14 cellular contexts compared by ENCODE assay signal in genomic region chr9:112338561-112338960, GRCh38. TPM values are rescaled to one million over a fixed set of nuclear protein-coding genes. Genes with fewer than 3 reads are reported as not detected.
A peak's percentile ranks its signal among the peaks of the same experiment; 100 is the strongest.
DNase-seq lines count a peak whose midpoint lies in the region; ATAC-seq, FAIRE-seq and TF ChIP-seq lines count a peak whose summit lies in the region.
"Had no signal": no experiment of that assay in that cellular context is flagged by ENCODE, and none has a peak within 500 bp of the region (broad histone marks: within the 10 kb centered on the region; RNA-seq: fewer than 3 reads in every experiment).

No MANE protein-coding gene starts in this region.

- H3K9me2 ChIP-seq in hepatocyte (replicated peaks; ENCODE audit: insufficient read depth): no peaks in the 10 kb centered on the region

- DNase-seq in MCF 10A (ENCODE audit: unreplicated experiment) (peak; percentile 64), breast epithelium (ENCODE audit: low spot score in 2 of 2) (no peak), hepatocyte (ENCODE audit: low spot score) (peak; percentile 41), globus pallidus (ENCODE audit: low spot score) (no peak), GM12891 (ENCODE audit: insufficient read length, low spot score) (no peak), kidney (no peak), NCI-H128 (lab: John Stamatoyannopoulos, UW; ENCODE audit: unreplicated experiment) (no peak)
- DNase-seq: hippocampal formation, NCI-H2081 treated with DMSO at 0.1 percent for 48 hours had no signal

- no peak for TF ChIP-seq POLR2A in breast epithelium (IDR thresholded peaks at IDR 0.05)
- no peak for TF ChIP-seq POLR2A in GM12891 (IDR thresholded peaks at IDR 0.05; ENCODE audit: low read depth, low read length)

- H3K27me3 ChIP-seq in breast epithelium (no peaks in the 10 kb centered on the region), hepatocyte (no peaks in the 10 kb centered on the region)
- H3K27me3 ChIP-seq: dorsolateral prefrontal cortex had no signal

- H3K36me3 ChIP-seq in breast epithelium (no peaks in the 10 kb centered on the region), hepatocyte (replicated peaks; ENCODE audit: insufficient read depth, low read depth) (no peaks in the 10 kb centered on the region), kidney (ENCODE audit: control insufficient read depth in 1 of 2, insufficient read depth in 2 of 2, low read length in 2 of 2) (no peaks in the 10 kb centered on the region)

- ATAC-seq in activated T-helper 17 cell treated with anti-CD3 and anti-CD28 coated beads, Interleukin-2, amount 50 U/mL, for 72 hours (replicated peaks): peak; percentile 34

- H3K4me1 ChIP-seq in breast epithelium: no peaks in the 10 kb centered on the region
- H3K4me1 ChIP-seq in hepatocyte (ENCODE audit: insufficient read depth): peaks cover 13% of the 10 kb centered on the region
- H3K4me1 ChIP-seq in kidney (ENCODE audit: control insufficient read depth in 1 of 2, insufficient read depth in 1 of 2, low read depth in 1 of 2, low read length in 2 of 2): peaks cover 0 to 18% of the 10 kb centered on the region in 2 donors

- no peak overlapping the region for H3K4me3 ChIP-seq in breast epithelium
- no peak overlapping the region for H3K4me3 ChIP-seq in hepatocyte
- no peak overlapping the region for H3K4me3 ChIP-seq in kidney (ENCODE audit: low read length in 2 of 2)
- H3K4me3 ChIP-seq: dorsolateral prefrontal cortex had no signal

- no peaks in the 10 kb centered on the region for H3K27me3 Mint-ChIP-seq in MCF 10A (ENCODE audit: insufficient read depth, unreplicated experiment)
- H3K27me3 Mint-ChIP-seq in activated T-helper 17 cell treated with anti-CD3 and anti-CD28 coated beads, Interleukin-2, amount 50 U/mL, for 72 hours: no peaks in the 10 kb centered on the region
- H3K27me3 Mint-ChIP-seq: activated naive CD8-positive, alpha-beta T cell; B cell; memory B cell had no signal

- H3K27ac ChIP-seq in breast epithelium: no peak overlapping the region
- H3K27ac ChIP-seq in hepatocyte: peak overlapping the region; percentile 78
- no peak overlapping the region for H3K27ac ChIP-seq in kidney (ENCODE audit: low read depth in 2 of 2, low read length in 2 of 2)
- H3K27ac ChIP-seq: dorsolateral prefrontal cortex had no signal

- peak overlapping the region; percentile 39 for H3K27ac Mint-ChIP-seq in MCF 10A (ENCODE audit: low read depth, unreplicated experiment)
- no peak overlapping the region for H3K27ac Mint-ChIP-seq in activated T-helper 17 cell treated with anti-CD3 and anti-CD28 coated beads, Interleukin-2, amount 50 U/mL, for 72 hours
- H3K27ac Mint-ChIP-seq: activated naive CD8-positive, alpha-beta T cell; B cell; memory B cell had no signal

- no peak overlapping the region for H3K4me2 ChIP-seq in hepatocyte

- POLR2A ChIA-PET in MCF 10A (lab: Yijun Ruan, JAX): interaction anchor here (0.6 to 0.7 kb wide), 2 partner anchors 23 to 166 kb away, joined by 3 to 4 read pairs; no protein-coding TSS in a partner anchor

- intact Hi-C loops in MCF 10A (cut with micrococcal nuclease) (no loop called here), breast epithelium (cut with DNase I; ENCODE audit: low total_unique reads) (no loop called here), kidney (cut with DNase I) (no loop called here)

- no peak overlapping the region for H2AFZ ChIP-seq in hepatocyte

- H3K4me3 Mint-ChIP-seq in MCF 10A (ENCODE audit: unreplicated experiment): no peak overlapping the region
- no peak overlapping the region for H3K4me3 Mint-ChIP-seq in activated T-helper 17 cell treated with anti-CD3 and anti-CD28 coated beads, Interleukin-2, amount 50 U/mL, for 72 hours
- H3K4me3 Mint-ChIP-seq: activated naive CD8-positive, alpha-beta T cell; B cell; memory B cell had no signal

- CTCF ChIA-PET in MCF 10A (lab: Yijun Ruan, JAX): interaction anchor here (0.6 kb wide), 1 partner anchor 221 kb away, joined by 4 read pairs; no protein-coding TSS in a partner anchor

- no peaks in the 10 kb centered on the region for H3K79me2 ChIP-seq in hepatocyte

- no peaks in the 10 kb centered on the region for H3K9me3 ChIP-seq in breast epithelium
- H3K9me3 ChIP-seq in hepatocyte (ENCODE audit: low read depth): no peaks in the 10 kb centered on the region
- H3K9me3 ChIP-seq in kidney (ENCODE audit: control insufficient read depth in 1 of 2, low read length in 2 of 2): no peaks in the 10 kb centered on the region

- H3K4me1 Mint-ChIP-seq in MCF 10A (ENCODE audit: insufficient read depth, unreplicated experiment): peaks cover 21% of the 10 kb centered on the region
- no peaks in the 10 kb centered on the region for H3K4me1 Mint-ChIP-seq in activated T-helper 17 cell treated with anti-CD3 and anti-CD28 coated beads, Interleukin-2, amount 50 U/mL, for 72 hours

- 47% methylated on average over 3 of the region's 3 CpGs for WGBS in hepatocyte (ENCODE audit: low lambda C conversion rate, missing lambda C conversion rate)

- no peak overlapping the region for H3K9ac ChIP-seq in kidney (ENCODE audit: low read length in 2 of 2)

- no peaks in the 10 kb centered on the region for H3K36me3 Mint-ChIP-seq in MCF 10A (ENCODE audit: insufficient read depth, unreplicated experiment)
- no peaks in the 10 kb centered on the region for H3K36me3 Mint-ChIP-seq in activated T-helper 17 cell treated with anti-CD3 and anti-CD28 coated beads, Interleukin-2, amount 50 U/mL, for 72 hours (ENCODE audit: low read depth)
- H3K36me3 Mint-ChIP-seq: activated naive CD8-positive, alpha-beta T cell; memory B cell had no signal

- no peaks in the 10 kb centered on the region for H3K9me3 Mint-ChIP-seq in MCF 10A (ENCODE audit: unreplicated experiment)
- no peaks in the 10 kb centered on the region for H3K9me3 Mint-ChIP-seq in activated T-helper 17 cell treated with anti-CD3 and anti-CD28 coated beads, Interleukin-2, amount 50 U/mL, for 72 hours
- H3K9me3 Mint-ChIP-seq: memory B cell had no signal

- no peak for FAIRE-seq in GM12891 (lab: Jason Lieb, UNC)
- FAIRE-seq in kidney (lab: Jason Lieb, UNC): no peak

- TF ChIP-seq CTCF in MCF 10A (IDR thresholded peaks at IDR 0.05; ENCODE audit: unreplicated experiment): no peak
- TF ChIP-seq CTCF in breast epithelium (IDR thresholded peaks at IDR 0.05): no peak
- TF ChIP-seq CTCF in hepatocyte (IDR thresholded peaks at IDR 0.05; ENCODE audit: poor library complexity): no peak
- no peak for TF ChIP-seq CTCF in kidney (IDR thresholded peaks at IDR 0.05; ENCODE audit: borderline replicate concordance, extremely low read depth, insufficient read depth)

- BruUV-seq in MCF 10A (replicated peaks; lab: Mats Ljungman, UMichigan): no TSS peak

- no peaks in the 10 kb centered on the region for H4K20me1 ChIP-seq in hepatocyte (ENCODE audit: insufficient read depth, poor library complexity, severe bottlenecking)

TF ChIP-seq in GM12891, 5 proteins besides CTCF, POLR2A, EP300 and RAD21:
- TF ChIP-seq TAF1 (IDR thresholded peaks at IDR 0.05; ENCODE audit: low read depth, low read length) (no peak), POU2F2 (IDR thresholded peaks at IDR 0.05; ENCODE audit: low read depth, low read length) (no peak), POLR2AphosphoS5 (IDR thresholded peaks at IDR 0.05; ENCODE audit: low read depth, low read length) (no peak), PAX5 (IDR thresholded peaks at IDR 0.05; ENCODE audit: insufficient read depth, low read length, severe bottlenecking) (no peak), SPI1 (IDR thresholded peaks at IDR 0.05; ENCODE audit: low read depth, low read length) (no peak)
TF ChIP-seq in GM12891: peak in this region for 0.

RNA-seq across cellular contexts. Expression of gene PTBP3, which starts 5.1 kb away (rescaled TPM):
- total RNA-seq in MCF 10A (2022) (79.2 and 83.4 TPM in 2 replicates), breast epithelium (10 to 100 TPM; 30.6 to 80.2 (median 50.5) TPM), hepatocyte (57.7 and 64.5 TPM in 2 replicates), kidney (86.6 TPM)
- 100 to 1,000 TPM in 1 of 2 donors, 10 to 100 TPM in 1; 83.5 to 117 TPM for total RNA-seq in activated T-helper 17 cell treated with anti-CD3 and anti-CD28 coated beads, Interleukin-2, amount 50 U/mL, for 72 hours
- polyA plus RNA-seq in hepatocyte (13.4 and 13.7 TPM in 2 replicates), kidney (ENCODE audit: insufficient read depth, low read depth, low replicate concordance) (14.0 TPM)
- 20.1 TPM for polyA plus RNA-seq in GM12891 (2012; ENCODE audit: low read depth, missing spikeins)

RNA-seq across cellular contexts. Expression of gene HSDL2, which starts 41.3 kb away (rescaled TPM):
- total RNA-seq in MCF 10A (2022) (20.6 and 26.7 TPM in 2 replicates), breast epithelium (100 to 1,000 TPM in 1 of 3 donors, 10 to 100 TPM in 2; 30.7 to 124 (median 52.8) TPM), hepatocyte (97.3 and 97.6 TPM in 2 replicates), kidney (30.2 TPM)
- 10 to 100 TPM; 23.4 to 38.1 TPM for total RNA-seq in activated T-helper 17 cell treated with anti-CD3 and anti-CD28 coated beads, Interleukin-2, amount 50 U/mL, for 72 hours
- polyA plus RNA-seq in hepatocyte (36.0 and 50.0 TPM in 2 replicates), kidney (ENCODE audit: insufficient read depth, low read depth, low replicate concordance) (67.0 TPM)
- 24.5 TPM for polyA plus RNA-seq in GM12891 (2012; ENCODE audit: low read depth, missing spikeins)

Comparison
In these comparisons a context has a peak if more than half of its experiments do, and no peak if none do; other contexts are left out.
1. DNase-seq: peak in MCF 10A (single experiment) and hepatocyte (single experiment); none in breast epithelium (0 of 2), globus pallidus (single experiment), GM12891 (single experiment), kidney (single experiment) and NCI-H128 (single experiment).